ENCODE assay signal across 1 cellular context in genomic region chr19:17282488-17283256, GRCh38.
TF ChIP-seq lines count a peak whose summit lies in the region.

No MANE protein-coding gene starts in this region.

TF ChIP-seq in HepG2, 621 proteins besides CTCF, POLR2A, EP300 and RAD21 (continued from another document and continues in another):
- TF ChIP-seq ZNF407 (CRISPR knock-in tag; IDR thresholded peaks at IDR 0.05; ENCODE audit: not compliant biosample characterization) (peak; percentile 77), TBX2 (CRISPR knock-in tag; IDR thresholded peaks at IDR 0.05; ENCODE audit: borderline replicate concordance) (no peak; the same call in 1 of the 2 replicates), REST (IDR thresholded peaks at IDR 0.05; ENCODE audit: borderline replicate concordance in 1 of 2, low read depth in 1 of 2, low read length in 2 of 2) (no peak), MED8 (CRISPR knock-in tag; IDR thresholded peaks at IDR 0.05; ENCODE audit: insufficient replicate concordance) (no peak), ZNF792 (CRISPR knock-in tag; IDR thresholded peaks at IDR 0.05) (no peak), ZNF615 (CRISPR knock-in tag; IDR thresholded peaks at IDR 0.05; ENCODE audit: borderline replicate concordance) (no peak), HCFC1 (IDR thresholded peaks at IDR 0.05; ENCODE audit: low read depth, low read length) (no peak), SP4 (CRISPR knock-in tag; IDR thresholded peaks at IDR 0.05) (peak; percentile 42; the same call in 1 of the 2 replicates), ZNF670 (CRISPR knock-in tag; IDR thresholded peaks at IDR 0.05; ENCODE audit: borderline replicate concordance) (no peak), ZFP37 (CRISPR knock-in tag; IDR thresholded peaks at IDR 0.05; ENCODE audit: borderline replicate concordance) (no peak), RFX1 (IDR thresholded peaks at IDR 0.05) (no peak), ZNF576 (CRISPR knock-in tag; IDR thresholded peaks at IDR 0.05) (0 out of 2 replicates have a peak, but pooled peaks have one; percentile 69), SNAPC5 (CRISPR knock-in tag; IDR thresholded peaks at IDR 0.05; ENCODE audit: borderline replicate concordance) (no peak), ZNF282 (IDR thresholded peaks at IDR 0.05; ENCODE audit: partially characterized antibody) (no peak), ZNF256 (CRISPR knock-in tag; conservative IDR thresholded peaks at IDR 0.05) (no peak), CENPBD1 (CRISPR knock-in tag; IDR thresholded peaks at IDR 0.05; ENCODE audit: borderline replicate concordance, low read depth) (no peak), ZFYVE20 (CRISPR knock-in tag; IDR thresholded peaks at IDR 0.05; ENCODE audit: borderline replicate concordance, low read depth) (no peak), ZNF841 (CRISPR knock-in tag; IDR thresholded peaks at IDR 0.05; ENCODE audit: borderline replicate concordance) (no peak), SRF (IDR thresholded peaks at IDR 0.05; ENCODE audit: low read depth, low read length) (no peak), ZSCAN21 (CRISPR knock-in tag; IDR thresholded peaks at IDR 0.05; ENCODE audit: borderline replicate concordance) (no peak; the same call in 1 of the 2 replicates), ZNF513 (CRISPR knock-in tag; conservative IDR thresholded peaks at IDR 0.05) (no peak), BHLHE40 (IDR thresholded peaks at IDR 0.05; ENCODE audit: low read length) (no peak), ELK4 (CRISPR knock-in tag; IDR thresholded peaks at IDR 0.05; ENCODE audit: borderline replicate concordance) (no peak), POLR2AphosphoS5 (IDR thresholded peaks at IDR 0.05; ENCODE audit: low read depth, low read length) (no peak), SIN3A (IDR thresholded peaks at IDR 0.05; ENCODE audit: borderline replicate concordance, low read depth, low read length) (no peak), ISX (CRISPR knock-in tag; conservative IDR thresholded peaks at IDR 0.05) (no peak), MLXIP (CRISPR knock-in tag; IDR thresholded peaks at IDR 0.05; ENCODE audit: borderline replicate concordance) (no peak), GLI4 (CRISPR knock-in tag; IDR thresholded peaks at IDR 0.05; ENCODE audit: borderline replicate concordance) (no peak), ZNF775 (CRISPR knock-in tag; IDR thresholded peaks at IDR 0.05; ENCODE audit: borderline replicate concordance) (no peak), JARID2 (CRISPR knock-in tag; IDR thresholded peaks at IDR 0.05; ENCODE audit: insufficient replicate concordance) (no peak)
